8 cellular contexts compared by ENCODE assay signal in genomic region chr7:129828989-129829676, GRCh38.
A peak's percentile ranks its signal among the peaks of the same experiment; 100 is the strongest.
DNase-seq lines count a peak whose midpoint lies in the region; ATAC-seq and TF ChIP-seq lines count a peak whose summit lies in the region.

No MANE protein-coding gene starts in this region.

- H3K4me3 ChIP-seq in SK-N-SH (ENCODE audit: low read depth in 2 of 2, low read length in 1 of 2) (no peak overlapping the region), trophoblast cell (ENCODE audit: low read depth, low read length) (no peak overlapping the region), transverse colon (no peak overlapping the region)

- H3K23ac ChIP-seq in trophoblast cell (ENCODE audit: low read length), result no peak overlapping the region

- no peak overlapping the region for H2AFZ ChIP-seq in SK-N-SH (ENCODE audit: low read depth)
- H2AFZ ChIP-seq in trophoblast cell (ENCODE audit: insufficient read depth, low read length, poor library complexity), result no peak overlapping the region

- TF ChIP-seq EP300 in SK-N-SH (IDR thresholded peaks at IDR 0.05; ENCODE audit: borderline replicate concordance in 1 of 2, low read depth in 1 of 2, low read length in 1 of 2) (no peak), transverse colon (IDR thresholded peaks at IDR 0.05; ENCODE audit: low read depth) (no peak)

- H3K27me3 Mint-ChIP-seq in brain, result peaks cover 4% of the 10 kb centered on the region

- peak overlapping the region in 2 of 5 experiments; percentile 34 to 49 for H3K4me3 Mint-ChIP-seq in brain

- no peak overlapping the region for H3K14ac ChIP-seq in trophoblast cell (ENCODE audit: low read length)

- peaks cover 6% of the 10 kb centered on the region for H3K79me1 ChIP-seq in trophoblast cell (ENCODE audit: low read length)

- H3K4me1 ChIP-seq in SK-N-SH (ENCODE audit: control insufficient read depth in 1 of 2, insufficient read depth in 2 of 2, low read depth in 1 of 2, low read length in 1 of 2), result peaks cover 36 to 38% of the 10 kb centered on the region in 2 experiments
- peaks cover 16 to 22% of the 10 kb centered on the region in 2 experiments for H3K4me1 ChIP-seq in trophoblast cell (ENCODE audit: control insufficient read depth in 1 of 2, insufficient read depth in 2 of 2, low read length in 2 of 2)
- H3K4me1 ChIP-seq in transverse colon, result peaks cover 16 to 44% (median 33%) of the 10 kb centered on the region in 4 donors

- peaks cover 52% of the 10 kb centered on the region for H3F3A ChIP-seq in SK-N-SH (replicated peaks; ENCODE audit: insufficient read depth)

- no peaks in the 10 kb centered on the region for H4K20me1 ChIP-seq in SK-N-SH (ENCODE audit: insufficient read depth)

- CTCF ChIA-PET in SK-N-SH (lab: Yijun Ruan, JAX), result interaction anchor here (0.6 to 9.3 kb wide), 25 partner anchors 9 to 305 kb away, joined by 3 to 187 read pairs (median 3); no protein-coding TSS in a partner anchor

- H4K12ac ChIP-seq in trophoblast cell (ENCODE audit: low read depth, low read length), result peak overlapping the region; percentile 49

- H3K36me3 Mint-ChIP-seq in brain, result peaks cover 18% of the 10 kb centered on the region

- intact Hi-C loops in transverse colon (cut with DNase I; ENCODE audit: low total_unique reads), result loop anchor here (10.0 kb wide), 1 partner anchor 186 kb away; no protein-coding TSS in a partner anchor

- no peak for TF ChIP-seq POLR2A in transverse colon (IDR thresholded peaks at IDR 0.05)

- DNase-seq in SK-N-SH, result no peak
- peak; percentile 23 for DNase-seq in NCI-H2171 (lab: John Stamatoyannopoulos, UW)
- DNase-seq in trophoblast cell, result no peak
- DNase-seq in transverse colon, result no peak
- DNase-seq in NCI-H2227 (lab: John Stamatoyannopoulos, UW; ENCODE audit: unreplicated experiment), result no peak

- no peaks in the 10 kb centered on the region for H3K9me3 ChIP-seq in SK-N-SH
- no peaks in the 10 kb centered on the region for H3K9me3 ChIP-seq in trophoblast cell (ENCODE audit: insufficient read depth, low read depth, low read length)
- H3K9me3 ChIP-seq in transverse colon, result no peaks in the 10 kb centered on the region

- no peak overlapping the region for H2AK5ac ChIP-seq in trophoblast cell (ENCODE audit: low read length)

- H3K27ac Mint-ChIP-seq in brain, result peak overlapping the region; percentile 84 to 97 (median 94)

- H4K91ac ChIP-seq in trophoblast cell (ENCODE audit: low read depth, low read length), result no peak overlapping the region

- no peak overlapping the region for H2BK12ac ChIP-seq in trophoblast cell (ENCODE audit: low read length)

- ATAC-seq in SK-N-SH treated with all-trans-retinoic acid at 6 μM for 48 hours (no peak), GM21529 (IDR thresholded peaks at IDR 0.05; ENCODE audit: unreplicated experiment) (no peak)

- no peak for TF ChIP-seq CTCF in SK-N-SH (IDR thresholded peaks at IDR 0.05)
- TF ChIP-seq CTCF in brain (conservative IDR thresholded peaks at IDR 0.05), result no peak
- no peak for TF ChIP-seq CTCF in transverse colon (IDR thresholded peaks at IDR 0.05)

- H3K79me2 ChIP-seq in SK-N-SH (ENCODE audit: insufficient read depth) (peaks cover 9% of the 10 kb centered on the region; the same call in 1 of the 2 replicates), trophoblast cell (ENCODE audit: control insufficient read depth, insufficient read depth, low read length, poor library complexity) (no peaks in the 10 kb centered on the region)

- no peak overlapping the region for H3K4ac ChIP-seq in trophoblast cell (ENCODE audit: low read depth, low read length)

- no peaks in the 10 kb centered on the region for H3K9me2 ChIP-seq in SK-N-SH

- H3K4me2 ChIP-seq in SK-N-SH (no peak overlapping the region), trophoblast cell (ENCODE audit: low read length) (no peak overlapping the region)

- peaks cover 67% of the 10 kb centered on the region for H3K4me1 Mint-ChIP-seq in brain

- POLR2A ChIA-PET in SK-N-SH (lab: Yijun Ruan, JAX), result no interaction called here

- H3K36me3 ChIP-seq in SK-N-SH (replicated peaks in 1 of 2; ENCODE audit: control insufficient read depth in 1 of 2, insufficient read depth in 2 of 2, low read length in 1 of 2), result peaks cover 21 to 32% of the 10 kb centered on the region in 2 experiments
- peaks cover 17 to 18% of the 10 kb centered on the region in 2 experiments for H3K36me3 ChIP-seq in trophoblast cell (ENCODE audit: control insufficient read depth in 1 of 2, insufficient read depth in 2 of 2, low read length in 2 of 2)
- H3K36me3 ChIP-seq in transverse colon, result peaks cover 0 to 3% (median 0%) of the 10 kb centered on the region in 4 donors

- H2BK5ac ChIP-seq in trophoblast cell (ENCODE audit: low read depth, low read length, poor library complexity), result no peak overlapping the region

- no peak for TF ChIP-seq RAD21 in SK-N-SH (IDR thresholded peaks at IDR 0.05; ENCODE audit: low read length)

- no peaks in the 10 kb centered on the region for H3K9me3 Mint-ChIP-seq in brain

- in situ Hi-C loops in transverse colon (cut with MboI; ENCODE audit: low pct_ligation_motif_present in 1 of 4, low pct_unique_long_range_greater_than_20kb in 1 of 4, low sequenced_read_pairs in 3 of 4), result loop anchor here (10.0 to 25.0 kb wide), 2 partner anchors 183 to 186 kb away; no protein-coding TSS in a partner anchor

- H3K18ac ChIP-seq in trophoblast cell (ENCODE audit: low read length), result no peak overlapping the region

- H3K27ac ChIP-seq in SK-N-SH (ENCODE audit: low read depth in 2 of 2, low read length in 1 of 2), result no peak overlapping the region
- no peak overlapping the region for H3K27ac ChIP-seq in trophoblast cell (ENCODE audit: low read depth, low read length)
- no peak overlapping the region for H3K27ac ChIP-seq in transverse colon

- 94% methylated on average over 12 of the region's 12 CpGs for WGBS in SK-N-SH (ENCODE audit: low lambda C conversion rate)
- no CpG with 5 or more reads among the region's 12 CpGs for WGBS in trophoblast cell (ENCODE audit: extremely low coverage, insufficient coverage, insufficient read length)
- WGBS in transverse colon (ENCODE audit: low coverage in 1 of 2), 2 donors, result 80 to 94% methylated on average over 2 to 12 of the region's 12 CpGs

- H3K9ac ChIP-seq in SK-N-SH (no peak overlapping the region), trophoblast cell (ENCODE audit: low read length) (no peak overlapping the region)

- H4K8ac ChIP-seq in trophoblast cell (ENCODE audit: low read depth, low read length), result peak overlapping the region; percentile 38

- H2BK120ac ChIP-seq in trophoblast cell (ENCODE audit: insufficient read depth, low read length, poor library complexity), result no peak overlapping the region

- H3K27me3 ChIP-seq in SK-N-SH (ENCODE audit: insufficient read depth), result no peaks in the 10 kb centered on the region
- no peaks in the 10 kb centered on the region for H3K27me3 ChIP-seq in trophoblast cell (ENCODE audit: insufficient read depth, low read length)
- no peaks in the 10 kb centered on the region for H3K27me3 ChIP-seq in transverse colon

TF ChIP-seq in SK-N-SH, 30 proteins besides CTCF, POLR2A, EP300 and RAD21:
- no peak for TF ChIP-seq EZH2phosphoT487 (IDR thresholded peaks at IDR 0.05; ENCODE audit: borderline replicate concordance, low read depth)
- TF ChIP-seq POLR2AphosphoS5 (IDR thresholded peaks at IDR 0.05; ENCODE audit: low read depth, low read length), result peak; percentile 9; the same call in 1 of the 2 replicates
- TF ChIP-seq GATA2 (CRISPR knock-in tag; IDR thresholded peaks at IDR 0.05), result no peak
TF ChIP-seq in SK-N-SH: peak in this region for 1.

TF ChIP-seq in SK-N-SH treated with all-trans-retinoic acid at 6 μM for 48 hours, 23 proteins besides CTCF, POLR2A, EP300 and RAD21 (continues in another document):
- TF ChIP-seq, protein P1, sequence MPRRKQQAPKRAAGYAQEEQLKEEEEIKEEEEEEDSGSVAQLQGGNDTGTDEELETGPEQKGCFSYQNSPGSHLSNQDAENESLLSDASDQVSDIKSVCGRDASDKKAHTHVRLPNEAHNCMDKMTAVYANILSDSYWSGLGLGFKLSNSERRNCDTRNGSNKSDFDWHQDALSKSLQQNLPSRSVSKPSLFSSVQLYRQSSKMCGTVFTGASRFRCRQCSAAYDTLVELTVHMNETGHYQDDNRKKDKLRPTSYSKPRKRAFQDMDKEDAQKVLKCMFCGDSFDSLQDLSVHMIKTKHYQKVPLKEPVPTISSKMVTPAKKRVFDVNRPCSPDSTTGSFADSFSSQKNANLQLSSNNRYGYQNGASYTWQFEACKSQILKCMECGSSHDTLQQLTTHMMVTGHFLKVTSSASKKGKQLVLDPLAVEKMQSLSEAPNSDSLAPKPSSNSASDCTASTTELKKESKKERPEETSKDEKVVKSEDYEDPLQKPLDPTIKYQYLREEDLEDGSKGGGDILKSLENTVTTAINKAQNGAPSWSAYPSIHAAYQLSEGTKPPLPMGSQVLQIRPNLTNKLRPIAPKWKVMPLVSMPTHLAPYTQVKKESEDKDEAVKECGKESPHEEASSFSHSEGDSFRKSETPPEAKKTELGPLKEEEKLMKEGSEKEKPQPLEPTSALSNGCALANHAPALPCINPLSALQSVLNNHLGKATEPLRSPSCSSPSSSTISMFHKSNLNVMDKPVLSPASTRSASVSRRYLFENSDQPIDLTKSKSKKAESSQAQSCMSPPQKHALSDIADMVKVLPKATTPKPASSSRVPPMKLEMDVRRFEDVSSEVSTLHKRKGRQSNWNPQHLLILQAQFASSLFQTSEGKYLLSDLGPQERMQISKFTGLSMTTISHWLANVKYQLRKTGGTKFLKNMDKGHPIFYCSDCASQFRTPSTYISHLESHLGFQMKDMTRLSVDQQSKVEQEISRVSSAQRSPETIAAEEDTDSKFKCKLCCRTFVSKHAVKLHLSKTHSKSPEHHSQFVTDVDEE (CRISPR knock-in tag; IDR thresholded peaks at IDR 0.05), result no peak
- TF ChIP-seq CSRNP3 (CRISPR knock-in tag; IDR thresholded peaks at IDR 0.05) (no peak), GLIS3 (CRISPR knock-in tag; IDR thresholded peaks at IDR 0.05) (no peak), ZNF8 (CRISPR knock-in tag; IDR thresholded peaks at IDR 0.05) (no peak)
